ENCODE assay signal across 2 cellular contexts in the genomic region with DNA sequence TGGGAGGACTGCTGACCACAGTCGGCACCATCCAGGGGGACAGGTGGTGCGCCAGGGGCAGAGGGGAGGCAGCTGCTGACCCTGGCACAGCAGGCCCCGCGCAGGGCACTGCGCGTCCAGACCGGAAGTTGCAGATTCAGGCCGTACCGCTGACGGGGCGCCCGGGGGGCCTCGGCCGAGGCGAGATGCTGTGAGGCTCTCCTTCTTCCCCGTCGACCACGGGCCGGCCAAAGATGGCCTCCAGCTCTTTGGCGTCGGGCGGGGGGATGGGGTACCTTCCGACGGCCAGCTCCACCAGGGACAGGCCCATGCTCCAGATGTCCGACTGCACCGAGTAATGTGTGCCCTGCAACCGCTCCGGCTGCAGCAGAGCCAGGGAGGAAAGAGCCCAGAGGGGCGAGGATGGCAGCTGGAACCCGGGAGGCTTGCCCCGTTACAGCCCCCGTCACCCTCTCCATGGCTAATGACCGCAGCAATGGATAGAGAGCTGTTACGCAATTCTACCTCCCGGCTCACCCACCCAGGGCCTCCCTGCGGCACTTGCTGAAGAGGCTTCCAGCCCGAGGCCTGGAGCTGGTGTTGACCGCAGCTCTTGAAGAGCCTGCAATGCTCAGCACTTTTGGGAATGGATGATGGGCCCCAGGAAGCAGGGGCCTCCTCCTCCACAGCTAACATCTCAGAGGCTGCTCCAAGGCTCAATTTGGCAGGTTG.
TF ChIP-seq lines count a peak whose summit lies in the region.

No MANE protein-coding gene starts in this region.

TF ChIP-seq in GM12878, 131 proteins besides CTCF, POLR2A, EP300 and RAD21:
- TF ChIP-seq IKZF2 (IDR thresholded peaks at IDR 0.05): no peak
- TF ChIP-seq SMAD1 (IDR thresholded peaks at IDR 0.05; ENCODE audit: low read depth, partially characterized antibody): no peak

TF ChIP-seq in GM23338, 12 proteins besides CTCF, POLR2A, EP300 and RAD21:
- TF ChIP-seq REST (IDR thresholded peaks at IDR 0.05; ENCODE audit: unreplicated experiment) (no peak), EZH2 (IDR thresholded peaks at IDR 0.05; ENCODE audit: low read depth, unreplicated experiment) (no peak), STAT1 (IDR thresholded peaks at IDR 0.05; ENCODE audit: unreplicated experiment) (no peak), ZNF331 (CRISPR knock-in tag; IDR thresholded peaks at IDR 0.05; ENCODE audit: low read depth) (no peak), EZH2phosphoT487 (IDR thresholded peaks at IDR 0.05; ENCODE audit: unreplicated experiment) (no peak), CREB1 (CRISPR knock-in tag; IDR thresholded peaks at IDR 0.05; ENCODE audit: low read depth) (no peak), JUNB (IDR thresholded peaks at IDR 0.05; ENCODE audit: unreplicated experiment) (no peak), NANOG (IDR thresholded peaks at IDR 0.05; ENCODE audit: borderline replicate concordance) (no peak), POLR2AphosphoS5 (IDR thresholded peaks at IDR 0.05; ENCODE audit: low read depth) (no peak), ZNF462 (CRISPR knock-in tag; IDR thresholded peaks at IDR 0.05) (no peak), ETS1 (IDR thresholded peaks at IDR 0.05) (no peak)
TF ChIP-seq in GM23338: peak in this region for 0.
